In the genomic region with DNA sequence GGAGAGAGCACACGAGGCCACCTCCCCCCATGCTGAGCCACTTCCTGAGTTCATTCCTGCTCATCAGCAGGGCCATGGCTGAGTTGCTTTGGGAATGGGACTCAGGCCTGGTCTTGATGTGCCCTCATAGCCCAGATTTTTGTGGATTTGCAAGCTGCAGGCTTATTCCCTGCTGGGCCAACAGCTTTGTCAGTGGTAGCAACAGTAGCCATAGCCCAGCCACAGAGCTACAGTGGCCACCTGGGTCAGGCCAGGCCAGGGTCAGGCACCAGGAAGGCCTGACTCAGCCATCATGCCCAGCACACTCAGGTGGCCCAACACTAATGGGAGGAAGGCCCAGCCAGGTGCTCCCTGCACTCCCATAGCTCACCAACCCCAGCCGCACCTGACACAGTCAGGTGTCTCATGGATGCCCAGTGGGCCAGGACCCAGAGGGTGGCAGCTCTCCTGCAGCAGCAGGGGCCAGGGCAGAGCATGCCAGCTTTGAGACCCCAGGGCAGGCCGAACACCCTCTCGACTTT, we compare ENCODE assay signal across 11 cellular contexts. TPM values are rescaled to one million over a fixed set of nuclear protein-coding genes. Genes with fewer than 3 reads are reported as not detected.
DNase-seq lines count a peak whose midpoint lies in the region; ATAC-seq and TF ChIP-seq lines count a peak whose summit lies in the region.
"Had no signal": no experiment of that assay in that cellular context is flagged by ENCODE, and none has a peak within 500 bp of the region (broad histone marks: within the 10 kb centered on the region; RNA-seq: fewer than 3 reads in every experiment).

No MANE protein-coding gene starts in this region.

- H3K4me3 Mint-ChIP-seq in central memory CD8-positive, alpha-beta T cell: peak overlapping the region; percentile 74
- H3K4me3 Mint-ChIP-seq in activated CD4-positive, alpha-beta T cell treated with anti-CD3 and anti-CD28 coated beads, Interleukin-2, amount 10 ng/mL, durations not matched to agents 7 days and 5 days: no peak overlapping the region
- H3K4me3 Mint-ChIP-seq: activated CD4-positive, alpha-beta T cell treated with anti-CD3 and anti-CD28 coated beads for 36 hours had no signal

- WGBS in right lobe of liver (ENCODE audit: insufficient coverage, low coverage, low lambda C conversion rate, missing lambda C conversion rate): 60% methylated on average over 1 of the region's 4 CpGs
- WGBS in aorta, 2 donors: 90 to 94% methylated on average over 4 of the region's 4 CpGs

- H3K4me1 ChIP-seq in right atrium auricular region (peaks cover 0 to 9% of the 10 kb centered on the region in 2 donors), right lobe of liver (peaks cover 0 to 22% (median 3%) of the 10 kb centered on the region in 4 donors), aorta (ENCODE audit: control insufficient read depth in 1 of 2, insufficient read depth in 2 of 2, low read length in 2 of 2) (no peaks in the 10 kb centered on the region)

- no peak for TF ChIP-seq POLR2A in right lobe of liver (IDR thresholded peaks at IDR 0.05)

- H3K36me3 ChIP-seq in right atrium auricular region: peaks cover 26% of the 10 kb centered on the region
- H3K36me3 ChIP-seq in right lobe of liver: peaks cover 0 to 10% (median 4%) of the 10 kb centered on the region in 4 donors
- no peaks in the 10 kb centered on the region for H3K36me3 ChIP-seq in aorta (ENCODE audit: control insufficient read depth in 1 of 2, insufficient read depth in 2 of 2, low read length in 1 of 2)

- CTCF ChIA-PET in activated CD4-positive, alpha-beta T cell treated with anti-CD3 and anti-CD28 coated beads, Interleukin-2, amount 10 ng/mL, durations not matched to agents 7 days and 5 days (lab: Charles Lee): no interaction called here

- H3K27ac Mint-ChIP-seq in central memory CD8-positive, alpha-beta T cell (ENCODE audit: low read depth): peak overlapping the region; percentile 86
- H3K27ac Mint-ChIP-seq in activated CD4-positive, alpha-beta T cell treated with anti-CD3 and anti-CD28 coated beads, Interleukin-2, amount 10 ng/mL, durations not matched to agents 7 days and 5 days: no peak overlapping the region
- H3K27ac Mint-ChIP-seq: activated CD4-positive, alpha-beta T cell treated with anti-CD3 and anti-CD28 coated beads for 36 hours had no signal

- H3K4me1 Mint-ChIP-seq in central memory CD8-positive, alpha-beta T cell: peaks cover 30% of the 10 kb centered on the region
- peaks cover 5% of the 10 kb centered on the region for H3K4me1 Mint-ChIP-seq in activated CD4-positive, alpha-beta T cell treated with anti-CD3 and anti-CD28 coated beads, Interleukin-2, amount 10 ng/mL, durations not matched to agents 7 days and 5 days

- no peaks in the 10 kb centered on the region for H3K27me3 Mint-ChIP-seq in central memory CD8-positive, alpha-beta T cell
- H3K27me3 Mint-ChIP-seq in activated CD4-positive, alpha-beta T cell treated with anti-CD3 and anti-CD28 coated beads, Interleukin-2, amount 10 ng/mL, durations not matched to agents 7 days and 5 days: no peaks in the 10 kb centered on the region
- H3K27me3 Mint-ChIP-seq: activated CD4-positive, alpha-beta T cell treated with anti-CD3 and anti-CD28 coated beads for 36 hours had no signal

- H3K4me3 ChIP-seq in right atrium auricular region (no peak overlapping the region), right lobe of liver (no peak overlapping the region), aorta (ENCODE audit: low read length in 2 of 2) (no peak overlapping the region)
- H3K4me3 ChIP-seq: dorsolateral prefrontal cortex, SJCRH30 had no signal

- H3K9me3 ChIP-seq in right atrium auricular region (no peaks in the 10 kb centered on the region), right lobe of liver (no peaks in the 10 kb centered on the region), aorta (ENCODE audit: control insufficient read depth, low read length) (no peaks in the 10 kb centered on the region)
- H3K9me3 ChIP-seq: SJCRH30 had no signal

- POLR2A ChIA-PET in activated CD4-positive, alpha-beta T cell treated with anti-CD3 and anti-CD28 coated beads, Interleukin-2, amount 10 ng/mL, durations not matched to agents 7 days and 5 days (lab: Charles Lee): no interaction called here

- ATAC-seq in left ventricle myocardium superior (no peak), right lobe of liver (peak; percentile 19 to 56 (median 34)), aorta (ENCODE audit: low FRiP score) (peak; percentile 6), GM21515 (IDR thresholded peaks at IDR 0.05; ENCODE audit: unreplicated experiment) (no peak)
- ATAC-seq in central memory CD8-positive, alpha-beta T cell (replicated peaks; ENCODE audit: extremely low read depth, poor library complexity, severe bottlenecking): no peak

- no peaks in the 10 kb centered on the region for H3K27me3 ChIP-seq in right atrium auricular region
- H3K27me3 ChIP-seq in right lobe of liver: no peaks in the 10 kb centered on the region
- H3K27me3 ChIP-seq in aorta (ENCODE audit: control insufficient read depth in 1 of 2, insufficient read depth in 2 of 2, low read length in 1 of 2): no peaks in the 10 kb centered on the region
- H3K27me3 ChIP-seq: SJCRH30 had no signal

- no peaks in the 10 kb centered on the region for H3K9me3 Mint-ChIP-seq in central memory CD8-positive, alpha-beta T cell
- H3K9me3 Mint-ChIP-seq in activated CD4-positive, alpha-beta T cell treated with anti-CD3 and anti-CD28 coated beads, Interleukin-2, amount 10 ng/mL, durations not matched to agents 7 days and 5 days: no peaks in the 10 kb centered on the region

- DNase-seq in left ventricle myocardium superior: peak; percentile 15
- DNase-seq in right atrium auricular region (ENCODE audit: low spot score): no peak
- DNase-seq in central memory CD8-positive, alpha-beta T cell (ENCODE audit: low spot score in 2 of 2): no peak
- no peak for DNase-seq in right lobe of liver
- peak; percentile 24 to 65 for DNase-seq in aorta
- DNase-seq in SHP77 treated with DMSO at 0.1 percent for 48 hours (lab: John Stamatoyannopoulos, UW): no peak
- DNase-seq in activated CD4-positive, alpha-beta T cell treated with anti-CD3 and anti-CD28 coated beads, Interleukin-2, amount 10 ng/mL, durations not matched to agents 7 days and 5 days: no peak
- DNase-seq: dorsolateral prefrontal cortex, SJCRH30 had no signal

- intact Hi-C loops in left ventricle myocardium superior (cut with micrococcal nuclease): no loop called here
- intact Hi-C loops in right lobe of liver (cut with DNase I): no loop called here
- intact Hi-C loops in aorta (cut with DNase I): no loop called here

- TF ChIP-seq CTCF in right atrium auricular region (IDR thresholded peaks at IDR 0.05) (no peak), right lobe of liver (IDR thresholded peaks at IDR 0.05) (no peak)

- H3K27ac ChIP-seq in right atrium auricular region (no peak overlapping the region), right lobe of liver (no peak overlapping the region), aorta (ENCODE audit: low read depth in 1 of 2, low read length in 2 of 2) (no peak overlapping the region)
- H3K27ac ChIP-seq: dorsolateral prefrontal cortex, SJCRH30 had no signal

- peaks cover 3% of the 10 kb centered on the region for H3K36me3 Mint-ChIP-seq in central memory CD8-positive, alpha-beta T cell (ENCODE audit: insufficient read depth)
- H3K36me3 Mint-ChIP-seq in activated CD4-positive, alpha-beta T cell treated with anti-CD3 and anti-CD28 coated beads, Interleukin-2, amount 10 ng/mL, durations not matched to agents 7 days and 5 days (ENCODE audit: low read depth): no peaks in the 10 kb centered on the region

RNA-seq across cellular contexts. Expression of a gene that starts 33.4 kb away (rescaled TPM):
- total RNA-seq in left ventricle myocardium superior (7.6 TPM), right atrium auricular region (10 to 100 TPM; 17.5 to 43.5 TPM), right lobe of liver (10 to 100 TPM in 4 of 6 experiments, 1 to 10 TPM in 2; 6.0 to 14.7 (median 10.8) TPM), aorta (10 to 100 TPM; 25.2 to 25.9 TPM)
- 1 to 10 TPM; 5.4 to 6.3 TPM for polyA plus RNA-seq in aorta
- total RNA-seq in activated CD4-positive, alpha-beta T cell treated with anti-CD3 and anti-CD28 coated beads, Interleukin-2, amount 10 ng/mL, durations not matched to agents 7 days and 5 days: not detected

RNA-seq across cellular contexts. Expression of a gene that starts 49.0 kb away (rescaled TPM):
- total RNA-seq in left ventricle myocardium superior: 3.7 TPM
- total RNA-seq in right atrium auricular region: 1 to 10 TPM; 5.2 to 8.7 TPM
- under 1 TPM in 2 of 6 experiments, not detected in 4; 0.19 to 1.00 TPM for total RNA-seq in right lobe of liver
- total RNA-seq in aorta: under 1 TPM in 1 of 2 donors, not detected in 1; 0.26 TPM
- under 1 TPM in 1 of 2 donors, not detected in 1; 0.67 TPM for polyA plus RNA-seq in aorta
- total RNA-seq in activated CD4-positive, alpha-beta T cell treated with anti-CD3 and anti-CD28 coated beads, Interleukin-2, amount 10 ng/mL, durations not matched to agents 7 days and 5 days: 1 to 10 TPM in 1 of 2 experiments, under 1 TPM in 1; 0.67 to 1.1 TPM
- total RNA-seq: SJCRH30 had no signal

Comparison
In these comparisons a context has a peak if more than half of its experiments do, and no peak if none do; other contexts are left out.
1. DNase-seq: peak in left ventricle myocardium superior (single experiment) and aorta (2 of 2); none in right atrium auricular region (single experiment), central memory CD8-positive, alpha-beta T cell (0 of 2), right lobe of liver (0 of 3), SHP77 treated with DMSO at 0.1 percent for 48 hours (single experiment) and activated CD4-positive, alpha-beta T cell treated with anti-CD3 and anti-CD28 coated beads, Interleukin-2, amount 10 ng/mL, durations not matched to agents 7 days and 5 days (single experiment).
2. ATAC-seq: peak in right lobe of liver (4 of 4) and aorta (single experiment); none in left ventricle myocardium superior (single experiment), central memory CD8-positive, alpha-beta T cell (single experiment) and GM21515 (single experiment).